ENCODE assay signal across 15 cellular contexts in the genomic region with DNA sequence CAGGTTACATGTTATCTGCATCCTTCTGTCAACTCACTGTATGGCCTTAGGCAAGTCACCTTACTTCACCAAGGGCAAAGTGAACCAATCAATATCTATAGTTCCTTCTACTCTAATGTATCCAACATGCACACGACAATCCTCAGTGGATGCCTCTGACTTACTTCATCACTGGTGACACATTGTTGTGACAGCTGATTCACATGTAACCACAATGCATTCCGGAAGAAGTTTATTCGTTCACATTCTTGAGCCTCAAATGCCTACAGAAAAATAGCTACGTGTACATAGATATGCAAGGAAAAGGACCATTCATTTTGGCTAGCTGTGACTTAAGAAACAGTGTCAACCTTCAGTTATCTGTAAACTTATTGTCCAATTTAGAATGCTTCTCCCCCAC. TPM values are rescaled to one million over a fixed set of nuclear protein-coding genes. Genes with fewer than 3 reads are reported as not detected.
DNase-seq lines count a peak whose midpoint lies in the region; ATAC-seq and TF ChIP-seq lines count a peak whose summit lies in the region.
"Had no signal": no experiment of that assay in that cellular context is flagged by ENCODE, and none has a peak within 500 bp of the region (broad histone marks: within the 10 kb centered on the region; RNA-seq: fewer than 3 reads in every experiment).

No MANE protein-coding gene starts in this region.

- no peak overlapping the region for H3K4me3 Mint-ChIP-seq in activated T-cell treated with anti-CD3 and anti-CD28 coated beads, Interleukin-2, amount 50 U/mL, for 4 hours
- H3K4me3 Mint-ChIP-seq: activated CD4-positive, alpha-beta T cell treated with anti-CD3 and anti-CD28 coated beads, Interleukin-2, amount 10 ng/mL, durations not matched to agents 24 days and 14 days; dendritic cell treated with granulocyte-macrophage colony-stimulating factor and Interleukin-4, amounts not matched to agents 40 ng/mL and 50 ng/mL, for 4 days had no signal

- POLR2A ChIA-PET in AG04449 (lab: Yijun Ruan, JAX) = no interaction called here
- POLR2A ChIA-PET in HEK293 (lab: Yijun Ruan, JAX) = no interaction called here

- H3K36me3 Mint-ChIP-seq in activated T-cell treated with anti-CD3 and anti-CD28 coated beads, Interleukin-2, amount 50 U/mL, for 4 hours (ENCODE audit: insufficient read depth) = peaks cover 22% of the 10 kb centered on the region

- CTCF ChIA-PET in AG04449 (lab: Yijun Ruan, JAX) (interaction anchor here (1.5 kb wide), 1 partner anchor 80 kb away, joined by 7 read pairs; no protein-coding TSS in a partner anchor), HEK293 (lab: Yijun Ruan, JAX) (interaction anchor here (0.9 to 1.8 kb wide), 2 partner anchors 9 to 76 kb away, joined by 3 to 6 read pairs; no protein-coding TSS in a partner anchor)

- ATAC-seq in foreskin keratinocyte = peak; percentile 29
- ATAC-seq in GM18517 (IDR thresholded peaks at IDR 0.05; ENCODE audit: unreplicated experiment) = no peak
- no peak for ATAC-seq in activated T-cell treated with anti-CD3 and anti-CD28 coated beads, Interleukin-2, amount 50 U/mL, for 4 hours

- peaks cover 3% of the 10 kb centered on the region for H3K9me3 Mint-ChIP-seq in activated T-cell treated with anti-CD3 and anti-CD28 coated beads, Interleukin-2, amount 50 U/mL, for 4 hours
- H3K9me3 Mint-ChIP-seq: activated CD4-positive, alpha-beta T cell treated with anti-CD3 and anti-CD28 coated beads, Interleukin-2, amount 10 ng/mL, durations not matched to agents 24 days and 14 days; dendritic cell treated with granulocyte-macrophage colony-stimulating factor and Interleukin-4, amounts not matched to agents 40 ng/mL and 50 ng/mL, for 4 days had no signal

- H3K27ac ChIP-seq in HEK293 (ENCODE audit: extremely low read depth, low read depth, low read length) = no peak overlapping the region
- H3K27ac ChIP-seq in foreskin keratinocyte = no peak overlapping the region
- H3K27ac ChIP-seq: C4-2B, right atrium auricular region, thyroid gland had no signal

- no peaks in the 10 kb centered on the region for H3K9me3 ChIP-seq in HEK293 (ENCODE audit: control insufficient read depth, insufficient read depth, low read depth, low read length)
- no peaks in the 10 kb centered on the region for H3K9me3 ChIP-seq in adipocyte (ENCODE audit: control insufficient read depth, low read length)
- H3K9me3 ChIP-seq: right atrium auricular region, thyroid gland had no signal

- peak; percentile 76 for DNase-seq in AG04449 (ENCODE audit: low read depth, low spot score)
- peak; percentile 72 for DNase-seq in adipocyte (ENCODE audit: low read depth)
- peak; percentile 34 to 54 for DNase-seq in foreskin keratinocyte
- no peak for DNase-seq in mesenteric fat pad (ENCODE audit: low spot score)
- no peak for DNase-seq in activated T-cell treated with anti-CD3 and anti-CD28 coated beads, Interleukin-2, amount 50 U/mL, for 4 hours
- no peak for DNase-seq in HK-2 (ENCODE audit: unreplicated experiment)
- DNase-seq: activated CD4-positive, alpha-beta T cell treated with anti-CD3 and anti-CD28 coated beads, Interleukin-2, amount 10 ng/mL, durations not matched to agents 24 days and 14 days; H7; NCI-H510A treated with DMSO at 0.1 percent for 48 hours; thyroid gland had no signal

- H3K4me1 ChIP-seq in HEK293 (ENCODE audit: control insufficient read depth, insufficient read depth, low read length) (no peaks in the 10 kb centered on the region; the same call in 1 of the 2 replicates), adipocyte (ENCODE audit: control insufficient read depth, insufficient read depth, low read length) (no peaks in the 10 kb centered on the region), foreskin keratinocyte (no peaks in the 10 kb centered on the region)
- H3K4me1 ChIP-seq: right atrium auricular region, thyroid gland had no signal

- H3K27me3 Mint-ChIP-seq in activated T-cell treated with anti-CD3 and anti-CD28 coated beads, Interleukin-2, amount 50 U/mL, for 4 hours (ENCODE audit: low read depth) = no peaks in the 10 kb centered on the region
- H3K27me3 Mint-ChIP-seq: activated CD4-positive, alpha-beta T cell treated with anti-CD3 and anti-CD28 coated beads, Interleukin-2, amount 10 ng/mL, durations not matched to agents 24 days and 14 days; dendritic cell treated with granulocyte-macrophage colony-stimulating factor and Interleukin-4, amounts not matched to agents 40 ng/mL and 50 ng/mL, for 4 days had no signal

- H3K4me3 ChIP-seq in AG04449 (ENCODE audit: low read depth, low read length) (no peak overlapping the region), HEK293 (ENCODE audit: low read depth, low read length) (no peak overlapping the region), adipocyte (ENCODE audit: low read length) (no peak overlapping the region)
- H3K4me3 ChIP-seq: right atrium auricular region, thyroid gland had no signal

- peaks cover 19% of the 10 kb centered on the region for H3K4me1 Mint-ChIP-seq in activated T-cell treated with anti-CD3 and anti-CD28 coated beads, Interleukin-2, amount 50 U/mL, for 4 hours (ENCODE audit: low read depth)

- H3K9ac ChIP-seq in adipocyte (ENCODE audit: low read length) = no peak overlapping the region

- H3K27me3 ChIP-seq in adipocyte (replicated peaks; ENCODE audit: control insufficient read depth, insufficient read depth, low read length) = no peaks in the 10 kb centered on the region
- no peaks in the 10 kb centered on the region for H3K27me3 ChIP-seq in foreskin keratinocyte
- H3K27me3 ChIP-seq: right atrium auricular region, thyroid gland had no signal

- TF ChIP-seq CTCF in AG04449 (IDR thresholded peaks at IDR 0.05; ENCODE audit: insufficient read depth, low read length, missing control alignments) = no peak
- no peak for TF ChIP-seq CTCF in HEK293 (tag by site-specific recombination; IDR thresholded peaks at IDR 0.05)
- TF ChIP-seq CTCF in foreskin keratinocyte (conservative IDR thresholded peaks at IDR 0.05) = no peak

- H3K36me3 ChIP-seq in HEK293 (ENCODE audit: control insufficient read depth in 2 of 2, insufficient read depth in 1 of 2, low read length in 2 of 2) (peaks cover 4 to 23% of the 10 kb centered on the region in 2 experiments), adipocyte (ENCODE audit: control insufficient read depth, insufficient read depth, low read length, severe bottlenecking) (peaks cover 19% of the 10 kb centered on the region)
- H3K36me3 ChIP-seq: right atrium auricular region, thyroid gland had no signal

TF ChIP-seq in HEK293, 187 proteins besides CTCF, POLR2A, EP300 and RAD21:
- TF ChIP-seq ZNF629 (tag by site-specific recombination; IDR thresholded peaks at IDR 0.05) (peak; percentile 62), OSR2 (tag by site-specific recombination; IDR thresholded peaks at IDR 0.05) (no peak), ZNF747 (tag by site-specific recombination; IDR thresholded peaks at IDR 0.05) (no peak)
TF ChIP-seq in HEK293: peak in this region for 1.

RNA-seq across cellular contexts. Expression of gene EPG5, which starts 26.3 kb away (rescaled TPM):
- total RNA-seq in foreskin keratinocyte = 20.0 and 28.4 TPM in 2 replicates
- polyA plus RNA-seq in foreskin keratinocyte = 4.9 and 5.3 TPM in 2 replicates
- total RNA-seq in mesenteric fat pad = 22.8 TPM
- total RNA-seq in activated T-cell treated with anti-CD3 and anti-CD28 coated beads, Interleukin-2, amount 50 U/mL, for 4 hours = 1 to 10 TPM; 7.8 to 9.8 (median 7.9) TPM

Comparison
In these comparisons a context has a peak if more than half of its experiments do, and no peak if none do; other contexts are left out.
1. DNase-seq: peak in AG04449 (single experiment), adipocyte (single experiment) and foreskin keratinocyte (2 of 2); none in mesenteric fat pad (single experiment), activated T-cell treated with anti-CD3 and anti-CD28 coated beads, Interleukin-2, amount 50 U/mL, for 4 hours (single experiment) and HK-2 (single experiment).